Comparison of ENCODE assay signal across 28 cellular contexts in the genomic region with DNA sequence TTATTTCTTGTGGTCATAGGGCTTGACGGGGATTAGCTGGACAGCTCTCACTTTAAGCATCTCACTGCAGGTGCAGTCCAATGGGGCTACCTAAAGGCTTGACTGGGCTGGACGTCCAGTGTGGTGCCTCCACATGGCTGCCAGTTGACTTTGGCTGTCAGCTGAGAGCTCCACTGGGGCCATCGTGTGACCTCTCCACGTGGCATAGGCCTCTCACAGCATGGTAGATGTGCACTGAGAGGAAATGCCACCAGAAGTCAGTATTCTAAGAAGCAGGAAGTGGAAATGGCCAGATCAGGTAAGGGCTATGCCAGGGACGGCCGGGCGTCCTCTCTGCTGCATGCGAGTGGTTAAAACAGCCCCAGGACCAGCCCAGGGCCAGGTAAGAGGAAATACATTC.
"Had no signal": no experiment of that assay in that cellular context is flagged by ENCODE, and none has a peak within 500 bp of the region (broad histone marks: within the 10 kb centered on the region; RNA-seq: fewer than 3 reads in every experiment).

No MANE protein-coding gene starts in this region.

- DNase-seq: colonic mucosa; cortex of kidney; dermis blood vessel endothelial cell; dorsolateral prefrontal cortex; effector CD4-positive, alpha-beta T cell; effector CD8-positive, alpha-beta T cell; effector memory CD4-positive, alpha-beta T cell; effector memory CD8-positive, alpha-beta T cell; endodermal cell; erythroblast; esophagus squamous epithelium; foreskin fibroblast; foreskin keratinocyte; foreskin melanocyte; gastrocnemius medialis; glutamatergic neuron; heart left ventricle; heart right ventricle had no signal

- H3K27ac Mint-ChIP-seq: dendritic cell treated with granulocyte-macrophage colony-stimulating factor and Interleukin-4, amounts not matched to agents 40 ng/mL and 50 ng/mL, for 4 days; effector memory CD8-positive, alpha-beta T cell; endodermal cell had no signal

- FAIRE-seq: colon, endometrium, endothelial cell of umbilical vein, frontal cortex had no signal

- H3K27ac ChIP-seq: colonic mucosa, coronary artery, dorsolateral prefrontal cortex, epithelial cell of prostate, esophagus muscularis mucosa, esophagus squamous epithelium, foreskin keratinocyte, gastrocnemius medialis, gastroesophageal sphincter, heart left ventricle, heart right ventricle had no signal

- ATAC-seq: effector memory CD8-positive, alpha-beta T cell; esophagus mucosa; foreskin keratinocyte; gastrocnemius medialis; gastroesophageal sphincter; heart left ventricle; heart right ventricle had no signal

- H3K4me1 ChIP-seq: colonic mucosa, esophagus muscularis mucosa, esophagus squamous epithelium, foreskin keratinocyte, gastrocnemius medialis, gastroesophageal sphincter, heart left ventricle, heart right ventricle had no signal

- H3K9me3 Mint-ChIP-seq: effector memory CD8-positive, alpha-beta T cell had no signal

- H3K36me3 ChIP-seq: colonic mucosa, esophagus muscularis mucosa, esophagus squamous epithelium, gastrocnemius medialis, gastroesophageal sphincter, heart left ventricle, heart right ventricle had no signal

- H3K4me3 Mint-ChIP-seq: dendritic cell treated with granulocyte-macrophage colony-stimulating factor and Interleukin-4, amounts not matched to agents 40 ng/mL and 50 ng/mL, for 4 days; effector memory CD8-positive, alpha-beta T cell; endodermal cell had no signal

- H3K27me3 ChIP-seq: colonic mucosa, esophagus muscularis mucosa, foreskin keratinocyte, gastroesophageal sphincter had no signal

- H3K4me3 ChIP-seq: colonic mucosa, coronary artery, dorsolateral prefrontal cortex, esophagus muscularis mucosa, esophagus squamous epithelium, gastrocnemius medialis, gastroesophageal sphincter, heart left ventricle, heart right ventricle had no signal

- H3K9me3 ChIP-seq: colonic mucosa, esophagus muscularis mucosa, esophagus squamous epithelium, gastrocnemius medialis had no signal
